10 cellular contexts compared by ENCODE assay signal in genomic region chr1:55040083-55040952, GRCh38. TPM values are rescaled to one million over a fixed set of nuclear protein-coding genes. Genes with fewer than 3 reads are reported as not detected.
A peak's percentile ranks its signal among the peaks of the same experiment; 100 is the strongest.
DNase-seq lines count a peak whose midpoint lies in the region; ATAC-seq, FAIRE-seq and TF ChIP-seq lines count a peak whose summit lies in the region.
"Had no signal": no experiment of that assay in that cellular context is flagged by ENCODE, and none has a peak within 500 bp of the region (broad histone marks: within the 10 kb centered on the region; RNA-seq: fewer than 3 reads in every experiment).

No MANE protein-coding gene starts in this region.

- no peak for FAIRE-seq in keratinocyte (lab: Jason Lieb, UNC)

- peaks cover 41% of the 10 kb centered on the region; the same call in 1 of the 2 replicates for H3K27me3 ChIP-seq in HUES6 (ENCODE audit: control insufficient read depth, insufficient read depth, low read length)
- no peaks in the 10 kb centered on the region for H3K27me3 ChIP-seq in keratinocyte (ENCODE audit: control insufficient read depth, extremely low read depth, insufficient read depth, low read length)
- H3K27me3 ChIP-seq in gastrocnemius medialis: peaks cover 45 to 49% (median 46%) of the 10 kb centered on the region in 3 donors

- peak overlapping the region; percentile 8 for H2AFZ ChIP-seq in keratinocyte (ENCODE audit: control insufficient read depth, low read length)

- intact Hi-C loops in gastrocnemius medialis (cut with DNase I; ENCODE audit: low total_unique reads): no loop called here
- intact Hi-C loops in activated CD8-positive, alpha-beta T cell treated with anti-CD3 and anti-CD28 coated beads for 36 hours (cut with micrococcal nuclease): no loop called here

- in situ Hi-C loops in gastrocnemius medialis (cut with MboI; ENCODE audit: low sequenced_read_pairs in 4 of 4): no loop called here

- peaks cover 62% of the 10 kb centered on the region for H3K27me3 Mint-ChIP-seq in brain
- peaks cover 42% of the 10 kb centered on the region for H3K27me3 Mint-ChIP-seq in activated CD8-positive, alpha-beta T cell treated with anti-CD3 and anti-CD28 coated beads for 36 hours

- POLR2A ChIA-PET in activated CD8-positive, alpha-beta T cell treated with anti-CD3 and anti-CD28 coated beads for 36 hours (lab: Charles Lee): no interaction called here

- peak overlapping the region; percentile 64 for H3K9ac ChIP-seq in HUES6 (ENCODE audit: low read length)
- H3K9ac ChIP-seq in keratinocyte (ENCODE audit: control insufficient read depth, extremely low read depth, insufficient read depth, low read length): peak overlapping the region; percentile 81

- H3K36me3 Mint-ChIP-seq in brain: no peaks in the 10 kb centered on the region
- H3K36me3 Mint-ChIP-seq in activated CD8-positive, alpha-beta T cell treated with anti-CD3 and anti-CD28 coated beads for 36 hours (ENCODE audit: low read depth): no peaks in the 10 kb centered on the region

- dilution Hi-C loops in keratinocyte (cut with MboI; ENCODE audit: extremely low pct_ligation_motif_present, low sequenced_read_pairs): no loop called here

- no peak for DNase-seq in keratinocyte (ENCODE audit: low read depth, low spot score)
- no peak for DNase-seq in gastrocnemius medialis
- no peak for DNase-seq in GM19238 (ENCODE audit: insufficient read length, low spot score)
- no peak for DNase-seq in activated CD8-positive, alpha-beta T cell treated with anti-CD3 and anti-CD28 coated beads for 36 hours
- DNase-seq in GM10266 (ENCODE audit: extremely low spot score): no peak
- DNase-seq: GOT3 had no signal

- H3K9me3 Mint-ChIP-seq in brain: peaks cover 0 to 6% (median 0%) of the 10 kb centered on the region in 5 experiments
- no peaks in the 10 kb centered on the region for H3K9me3 Mint-ChIP-seq in activated CD8-positive, alpha-beta T cell treated with anti-CD3 and anti-CD28 coated beads for 36 hours

- H3K27ac Mint-ChIP-seq in brain: peak overlapping the region in 2 of 5 experiments; percentile 26 to 81
- no peak overlapping the region for H3K27ac Mint-ChIP-seq in activated CD8-positive, alpha-beta T cell treated with anti-CD3 and anti-CD28 coated beads for 36 hours

- H3K36me3 ChIP-seq in HUES6 (ENCODE audit: control insufficient read depth, insufficient read depth, low read length) (peaks cover 34% of the 10 kb centered on the region), keratinocyte (ENCODE audit: control insufficient read depth in 2 of 2, extremely low read depth in 1 of 2, insufficient read depth in 2 of 2, low read length in 2 of 2) (peaks cover 11 to 14% of the 10 kb centered on the region in 2 experiments), gastrocnemius medialis (no peaks in the 10 kb centered on the region)

- ATAC-seq in gastrocnemius medialis (no peak), HG02798 (IDR thresholded peaks at IDR 0.05; ENCODE audit: poor library complexity, unreplicated experiment) (no peak)
- ATAC-seq in activated CD8-positive, alpha-beta T cell treated with anti-CD3 and anti-CD28 coated beads for 36 hours: no peak

- TF ChIP-seq POLR2A in gastrocnemius medialis (IDR thresholded peaks at IDR 0.05): no peak

- CTCF ChIA-PET in activated CD8-positive, alpha-beta T cell treated with anti-CD3 and anti-CD28 coated beads for 36 hours (lab: Charles Lee): interaction anchor here (0.9 to 2.6 kb wide), 4 partner anchors 18 to 95 kb away, joined by 3 to 10 read pairs (median 3); no protein-coding TSS in a partner anchor

- H3K4me2 ChIP-seq in keratinocyte (ENCODE audit: control insufficient read depth, extremely low read depth, insufficient read depth, low read depth, low read length): peak overlapping the region; percentile 67

- H3K9me3 ChIP-seq in HUES6 (ENCODE audit: control insufficient read depth, insufficient read depth, low read depth, low read length) (no peaks in the 10 kb centered on the region), keratinocyte (ENCODE audit: control insufficient read depth, low read depth, low read length) (no peaks in the 10 kb centered on the region), gastrocnemius medialis (no peaks in the 10 kb centered on the region)

- no peaks in the 10 kb centered on the region for H3K9me1 ChIP-seq in keratinocyte (ENCODE audit: control insufficient read depth, extremely low read depth, insufficient read depth, low read length)

- H4K20me1 ChIP-seq in keratinocyte (ENCODE audit: control insufficient read depth, extremely low read depth, insufficient read depth, low read length): peaks cover 39% of the 10 kb centered on the region

- H3K4me3 ChIP-seq in HUES6 (ENCODE audit: low read depth, low read length) (peak overlapping the region; percentile 69), keratinocyte (ENCODE audit: control insufficient read depth in 2 of 3, extremely low read depth in 1 of 3, insufficient read depth in 2 of 3, low read depth in 1 of 3, low read length in 3 of 3) (peak overlapping the region; percentile 79 to 84 (median 81)), gastrocnemius medialis (peak overlapping the region; percentile 25 to 27 (median 25))

- H3K4me1 Mint-ChIP-seq in brain: peaks cover 23% of the 10 kb centered on the region
- H3K4me1 Mint-ChIP-seq in activated CD8-positive, alpha-beta T cell treated with anti-CD3 and anti-CD28 coated beads for 36 hours (ENCODE audit: low read depth): peaks cover 3% of the 10 kb centered on the region

- no peak for TF ChIP-seq CTCF in brain (conservative IDR thresholded peaks at IDR 0.05)
- no peak for TF ChIP-seq CTCF in keratinocyte (optimal IDR thresholded peaks at IDR 0.05 in 1 of 3, IDR thresholded peaks at IDR 0.05 in 1 of 3, conservative IDR thresholded peaks at IDR 0.05 in 1 of 3; ENCODE audit: extremely low read depth in 1 of 3, insufficient read depth in 2 of 3, low read length in 3 of 3)
- no peak for TF ChIP-seq CTCF in gastrocnemius medialis (IDR thresholded peaks at IDR 0.05 in 4 of 5, conservative IDR thresholded peaks at IDR 0.05 in 1 of 5)
- no peak for TF ChIP-seq CTCF in activated CD8-positive, alpha-beta T cell treated with anti-CD3 and anti-CD28 coated beads for 36 hours (IDR thresholded peaks at IDR 0.05)
- no peak for TF ChIP-seq CTCF in GM10266 (IDR thresholded peaks at IDR 0.05; ENCODE audit: control insufficient read depth, insufficient read depth, low read depth, missing control alignments)

- H3K4me1 ChIP-seq in HUES6 (ENCODE audit: control insufficient read depth, insufficient read depth, low read length) (peaks cover 36% of the 10 kb centered on the region), keratinocyte (ENCODE audit: control insufficient read depth, extremely low read depth, insufficient read depth, low read length) (peaks cover 43% of the 10 kb centered on the region), gastrocnemius medialis (peaks cover 0 to 3% of the 10 kb centered on the region in 2 donors)

- H3K27ac ChIP-seq in HUES6 (ENCODE audit: low read depth, low read length) (no peak overlapping the region), keratinocyte (ENCODE audit: control insufficient read depth, insufficient read depth, low read length) (peak overlapping the region; percentile 77), gastrocnemius medialis (no peak overlapping the region)

- H3K4me3 Mint-ChIP-seq in brain: peak overlapping the region; percentile 71 to 88 (median 82)
- no peak overlapping the region for H3K4me3 Mint-ChIP-seq in activated CD8-positive, alpha-beta T cell treated with anti-CD3 and anti-CD28 coated beads for 36 hours

- H3K79me2 ChIP-seq in keratinocyte (ENCODE audit: control insufficient read depth, insufficient read depth, low read length): peaks cover 65% of the 10 kb centered on the region

RNA-seq across cellular contexts. Expression of gene PCSK9, which starts 1.0 kb away (rescaled TPM):
- polyA plus RNA-seq in brain (ENCODE audit: insufficient read depth, low read depth, low replicate concordance) (not detected), keratinocyte (56.0 to 86.2 TPM (median 61.7 TPM) in 3 replicates)
- 1.7 TPM for polyA plus RNA-seq in keratinocyte (2011; ENCODE audit: low read depth)
- polyA plus RNA-seq in keratinocyte (2011; cell fraction: cytosol; rRNA removed): 13.3 and 22.9 TPM in 2 replicates
- polyA plus RNA-seq in keratinocyte (2011; cell fraction: nucleus; rRNA removed): 101 and 129 TPM in 2 replicates
- 7.3 and 119 TPM in 2 replicates for polyA plus RNA-seq in keratinocyte (2012; ENCODE audit: low replicate concordance)
- polyA minus RNA-seq in keratinocyte: 42.3 to 107 TPM (median 53.2 TPM) in 3 replicates
- 71.6 TPM for polyA minus RNA-seq in keratinocyte (2011; cell fraction: cytosol; rRNA and poly(A)+ RNA removed)
- 148 and 180 TPM in 2 replicates for polyA minus RNA-seq in keratinocyte (2011; cell fraction: nucleus; rRNA and poly(A)+ RNA removed)
- under 1 TPM in 1 of 4 donors, not detected in 3; 0.07 TPM for total RNA-seq in gastrocnemius medialis
- not detected for total RNA-seq in activated CD8-positive, alpha-beta T cell treated with anti-CD3 and anti-CD28 coated beads for 36 hours

RNA-seq across cellular contexts. Expression of gene BSND, which starts 41.6 kb away (rescaled TPM):
- 0.08 TPM for polyA plus RNA-seq in brain (ENCODE audit: insufficient read depth, low read depth, low replicate concordance)
- not detected in 3 replicates for polyA plus RNA-seq in keratinocyte
- not detected for polyA plus RNA-seq in keratinocyte (2011; ENCODE audit: low read depth)
- polyA plus RNA-seq in keratinocyte (2011; cell fraction: cytosol; rRNA removed): not detected in 2 replicates
- not detected in 2 replicates for polyA plus RNA-seq in keratinocyte (2011; cell fraction: nucleus; rRNA removed)
- not detected in 2 replicates for polyA plus RNA-seq in keratinocyte (2012; ENCODE audit: low replicate concordance)
- polyA minus RNA-seq in keratinocyte: not detected in 3 replicates
- not detected for polyA minus RNA-seq in keratinocyte (2011; cell fraction: cytosol; rRNA and poly(A)+ RNA removed)
- polyA minus RNA-seq in keratinocyte (2011; cell fraction: nucleus; rRNA and poly(A)+ RNA removed): not detected in 2 replicates
- total RNA-seq in gastrocnemius medialis: not detected
- not detected for total RNA-seq in activated CD8-positive, alpha-beta T cell treated with anti-CD3 and anti-CD28 coated beads for 36 hours
- total RNA-seq: temporal lobe had no signal

RNA-seq across cellular contexts. Expression of gene TMEM61, which starts 59.9 kb away (rescaled TPM):
- 11.7 TPM for polyA plus RNA-seq in brain (ENCODE audit: insufficient read depth, low read depth, low replicate concordance)
- 0.49 to 1.1 TPM (median 1.0 TPM) in 3 replicates for polyA plus RNA-seq in keratinocyte
- 0.65 TPM for polyA plus RNA-seq in keratinocyte (2011; ENCODE audit: low read depth)
- polyA plus RNA-seq in keratinocyte (2011; cell fraction: cytosol; rRNA removed): 0.69 and 1.9 TPM in 2 replicates
- 1.2 and 1.8 TPM in 2 replicates for polyA plus RNA-seq in keratinocyte (2011; cell fraction: nucleus; rRNA removed)
- polyA plus RNA-seq in keratinocyte (2012; ENCODE audit: low replicate concordance): 1.3 and 1.4 TPM in 2 replicates
- 0.32 to 0.36 TPM in 2 of 3 replicates, not detected in the other for polyA minus RNA-seq in keratinocyte
- polyA minus RNA-seq in keratinocyte (2011; cell fraction: cytosol; rRNA and poly(A)+ RNA removed): 2.5 TPM
- 0.53 and 0.93 TPM in 2 replicates for polyA minus RNA-seq in keratinocyte (2011; cell fraction: nucleus; rRNA and poly(A)+ RNA removed)
- under 1 TPM in 1 of 4 donors, not detected in 3; 0.58 TPM for total RNA-seq in gastrocnemius medialis
- not detected for total RNA-seq in activated CD8-positive, alpha-beta T cell treated with anti-CD3 and anti-CD28 coated beads for 36 hours
- total RNA-seq: temporal lobe had no signal

Comparison
In these comparisons a context has a peak if more than half of its experiments do, and no peak if none do; other contexts are left out.
1. H3K4me3 ChIP-seq: peak in every context shown above with its lines; median percentile 81 in keratinocyte; 69 in HUES6; 25 in gastrocnemius medialis.